12 cellular contexts compared by ENCODE assay signal in genomic region chr4:18980516-18981233, GRCh38.
DNase-seq lines count a peak whose midpoint lies in the region; ATAC-seq, FAIRE-seq and TF ChIP-seq lines count a peak whose summit lies in the region.
"Had no signal": no experiment of that assay in that cellular context is flagged by ENCODE, and none has a peak within 500 bp of the region (broad histone marks: within the 10 kb centered on the region; RNA-seq: fewer than 3 reads in every experiment).

No MANE protein-coding gene starts in this region.

- TF ChIP-seq CTCF in activated B cell treated with CpG ODN at 0.5 μM for 24 hours (IDR thresholded peaks at IDR 0.05) (no peak), lower leg skin (IDR thresholded peaks at IDR 0.05) (no peak)

- TF ChIP-seq POLR2A in lower leg skin (IDR thresholded peaks at IDR 0.05): no peak

- FAIRE-seq in HTR-8/SVneo (lab: Jason Lieb, UNC): no peak
- FAIRE-seq: urothelium cell line had no signal

- H3K4me3 Mint-ChIP-seq in activated B cell treated with CpG ODN at 0.5 μM for 24 hours: no peak overlapping the region

- H3K4me3 ChIP-seq in lower leg skin (ENCODE audit: low read depth, poor library complexity, severe bottlenecking): no peak overlapping the region
- H3K4me3 ChIP-seq: sigmoid colon had no signal

- POLR2A ChIA-PET in activated B cell treated with CpG ODN at 0.5 μM for 24 hours (lab: Charles Lee): no interaction called here

- intact Hi-C loops in activated B cell treated with CpG ODN at 0.5 μM for 24 hours (cut with micrococcal nuclease): no loop called here
- intact Hi-C loops in lower leg skin (cut with DNase I; ENCODE audit: low total_unique reads): no loop called here

- peaks cover 3% of the 10 kb centered on the region for H3K9me3 Mint-ChIP-seq in activated B cell treated with CpG ODN at 0.5 μM for 24 hours

- no peak for DNase-seq in activated B cell treated with CpG ODN at 0.5 μM for 24 hours
- no peak for DNase-seq in HTR-8/SVneo (ENCODE audit: insufficient read length, low spot score)
- DNase-seq in lower leg skin (ENCODE audit: low spot score in 2 of 2): no peak
- no peak for DNase-seq in activated CD4-positive, alpha-beta T cell treated with anti-CD3 and anti-CD28 coated beads, Interleukin-2, amount 50 U/mL, for 4 hours
- DNase-seq: HCEC 1CT, sigmoid colon, T1000 had no signal

- CTCF ChIA-PET in activated B cell treated with CpG ODN at 0.5 μM for 24 hours (lab: Charles Lee): no interaction called here

- no peaks in the 10 kb centered on the region for H3K27me3 Mint-ChIP-seq in activated B cell treated with CpG ODN at 0.5 μM for 24 hours

- no peaks in the 10 kb centered on the region for H3K36me3 Mint-ChIP-seq in activated B cell treated with CpG ODN at 0.5 μM for 24 hours (ENCODE audit: low read depth)

- 82 to 83% methylated on average over 7 of the region's 7 CpGs for WGBS in lower leg skin, 2 donors

- H3K4me1 Mint-ChIP-seq in activated B cell treated with CpG ODN at 0.5 μM for 24 hours: peaks cover 11% of the 10 kb centered on the region

- peak; percentile 85 for ATAC-seq in GM18511 (IDR thresholded peaks at IDR 0.05; ENCODE audit: unreplicated experiment)
- ATAC-seq in GM21717 (IDR thresholded peaks at IDR 0.05; ENCODE audit: unreplicated experiment): peak; percentile 95
- ATAC-seq in HG03354 (IDR thresholded peaks at IDR 0.05; ENCODE audit: poor library complexity, severe bottlenecking, unreplicated experiment): peak; percentile 93
- ATAC-seq in activated B cell treated with CpG ODN at 0.5 μM for 24 hours (ENCODE audit: low read depth): peak; percentile 66
- no peak for ATAC-seq in GM19324 (IDR thresholded peaks at IDR 0.05; ENCODE audit: low FRiP score, unreplicated experiment)

- no peak overlapping the region for H3K27ac Mint-ChIP-seq in activated B cell treated with CpG ODN at 0.5 μM for 24 hours
